In the genomic region with DNA sequence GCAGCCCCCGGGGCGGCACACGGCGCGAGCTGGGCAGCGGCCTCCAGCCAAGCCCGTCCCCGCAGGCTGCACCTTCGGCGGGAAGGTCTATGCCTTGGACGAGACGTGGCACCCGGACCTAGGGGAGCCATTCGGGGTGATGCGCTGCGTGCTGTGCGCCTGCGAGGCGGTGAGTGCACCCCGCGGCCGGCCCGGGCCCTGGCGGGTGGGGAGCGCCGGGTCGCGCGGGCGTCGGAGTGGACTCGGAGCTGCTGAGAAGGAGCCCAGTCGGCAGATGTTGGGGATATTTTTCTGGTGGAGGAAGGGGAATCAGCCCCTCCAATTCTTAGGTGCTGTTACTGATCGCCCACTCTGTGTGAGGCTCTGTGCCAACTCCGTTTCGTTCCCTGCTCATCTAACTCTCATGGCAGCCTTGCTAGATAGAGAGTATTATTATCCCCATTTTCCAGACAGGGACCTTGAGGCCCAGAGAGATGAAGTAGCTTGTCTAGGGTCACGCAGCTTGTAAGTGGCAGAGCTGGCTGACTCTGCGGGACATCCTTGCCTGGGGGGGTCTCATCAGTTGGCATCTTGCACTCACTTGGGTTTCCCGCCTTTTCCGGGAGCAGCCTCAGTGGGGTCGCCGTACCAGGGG, we compare ENCODE assay signal across 8 cellular contexts. TPM values are rescaled to one million over a fixed set of nuclear protein-coding genes. Genes with fewer than 3 reads are reported as not detected.
DNase-seq lines count a peak whose midpoint lies in the region; ATAC-seq and TF ChIP-seq lines count a peak whose summit lies in the region.

No MANE protein-coding gene starts in this region.

- no peak for ATAC-seq in left ventricle myocardium superior
- peak; percentile 44 to 54 for ATAC-seq in naive B cell (ENCODE audit: low read depth in 2 of 2)
- ATAC-seq in HG03139 (IDR thresholded peaks at IDR 0.05; ENCODE audit: unreplicated experiment) = no peak
- no peak for ATAC-seq in HG03175 (IDR thresholded peaks at IDR 0.05; ENCODE audit: unreplicated experiment)

- TF ChIP-seq POLR2A in vagina (IDR thresholded peaks at IDR 0.05) = no peak

- peaks cover 6 to 20% (median 11%) of the 10 kb centered on the region in 3 donors for H3K4me1 Mint-ChIP-seq in naive B cell

- H3K4me1 ChIP-seq in duodenal mucosa (ENCODE audit: control insufficient read depth in 1 of 2, insufficient read depth in 2 of 2, low read length in 2 of 2) (peaks cover 21 to 24% of the 10 kb centered on the region in 2 donors), vagina (peaks cover 32% of the 10 kb centered on the region)

- H3K4me3 ChIP-seq in duodenal mucosa (ENCODE audit: low read depth in 1 of 2, low read length in 2 of 2) = peak overlapping the region; percentile 29 to 53
- H3K4me3 ChIP-seq in vagina = peak overlapping the region; percentile 44 to 89

- H3K36me3 ChIP-seq in duodenal mucosa (ENCODE audit: control insufficient read depth in 1 of 2, insufficient read depth in 2 of 2, low read length in 2 of 2) (no peaks in the 10 kb centered on the region), vagina (peaks cover 0 to under 1% of the 10 kb centered on the region in 2 donors)

- no peak overlapping the region for H3K9ac ChIP-seq in duodenal mucosa (ENCODE audit: low read depth in 1 of 2, low read length in 2 of 2)

- H3K9me3 ChIP-seq in duodenal mucosa (ENCODE audit: control insufficient read depth in 1 of 2, low read length in 2 of 2) = no peaks in the 10 kb centered on the region
- no peaks in the 10 kb centered on the region for H3K9me3 ChIP-seq in vagina

- DNase-seq in cardiac septum (ENCODE audit: low spot score) (peak; percentile 53), left ventricle myocardium superior (no peak), naive B cell (peak; percentile 14), vagina (ENCODE audit: extremely low spot score in 2 of 2) (no peak), NCI-H2029 treated with DMSO at 0.1 percent for 48 hours (lab: John Stamatoyannopoulos, UW) (no peak)

- H3K27me3 Mint-ChIP-seq in naive B cell = peaks cover 57 to 83% (median 70%) of the 10 kb centered on the region in 3 donors

- no peaks in the 10 kb centered on the region for H3K9me3 Mint-ChIP-seq in naive B cell

- no peak for TF ChIP-seq CTCF in vagina (IDR thresholded peaks at IDR 0.05)

- H3K27ac ChIP-seq in duodenal mucosa (ENCODE audit: low read depth, low read length) = no peak overlapping the region
- H3K27ac ChIP-seq in vagina = peak overlapping the region; percentile 68

- no peak overlapping the region for H3K27ac Mint-ChIP-seq in naive B cell

- H3K4me3 Mint-ChIP-seq in naive B cell = peak overlapping the region; percentile 64 to 87 (median 78)

- H3K27me3 ChIP-seq in duodenal mucosa (ENCODE audit: control insufficient read depth in 1 of 2, insufficient read depth in 2 of 2, low read length in 2 of 2) = peaks cover 52 to 53% of the 10 kb centered on the region in 2 donors
- no peaks in the 10 kb centered on the region for H3K27me3 ChIP-seq in vagina

- H3K36me3 Mint-ChIP-seq in naive B cell = peaks cover 0 to 7% of the 10 kb centered on the region in 2 donors

- intact Hi-C loops in cardiac septum (cut with DNase I) (no loop called here), left ventricle myocardium superior (cut with micrococcal nuclease) (no loop called here), vagina (cut with DNase I) (no loop called here)

RNA-seq across cellular contexts. Expression of gene CHRD, which starts 0.9 kb away (rescaled TPM):
- 7.0 TPM for total RNA-seq in cardiac septum
- total RNA-seq in left ventricle myocardium superior = 4.6 TPM
- polyA plus RNA-seq in naive B cell (ENCODE audit: low read depth in 6 of 6) = not detected
- total RNA-seq in vagina = 32.7 TPM

RNA-seq across cellular contexts. Expression of gene THPO, which starts 2.7 kb away (rescaled TPM):
- 0.48 TPM for total RNA-seq in cardiac septum
- 0.37 TPM for total RNA-seq in left ventricle myocardium superior
- polyA plus RNA-seq in naive B cell (ENCODE audit: low read depth in 6 of 6) = not detected
- total RNA-seq in vagina = 0.74 TPM

RNA-seq across cellular contexts. Expression of gene POLR2H, which starts 19.2 kb away (rescaled TPM):
- total RNA-seq in cardiac septum (23.2 TPM), left ventricle myocardium superior (26.0 TPM), vagina (64.3 TPM)
- polyA plus RNA-seq in naive B cell (ENCODE audit: low read depth in 6 of 6) = 10 to 100 TPM; 34.4 to 61.0 (median 49.1) TPM

RNA-seq across cellular contexts. Expression of gene CLCN2, which starts 19.3 kb away (rescaled TPM):
- total RNA-seq in cardiac septum (3.1 TPM), left ventricle myocardium superior (3.6 TPM), vagina (8.1 TPM)
- polyA plus RNA-seq in naive B cell (ENCODE audit: low read depth in 6 of 6) = 1 to 10 TPM in 3 of 6 donors, under 1 TPM in 1, not detected in 2; 0.35 to 1.8 (median 1.3) TPM

RNA-seq across cellular contexts. Expression of gene FAM131A, which starts 43.3 kb away (rescaled TPM):
- 43.3 TPM for total RNA-seq in cardiac septum
- total RNA-seq in left ventricle myocardium superior = 41.0 TPM
- polyA plus RNA-seq in naive B cell (ENCODE audit: low read depth in 6 of 6) = 1 to 10 TPM; 3.6 to 8.5 (median 4.1) TPM
- total RNA-seq in vagina = 28.5 TPM

Comparison
In these comparisons a context has a peak if more than half of its experiments do, and no peak if none do; other contexts are left out.
1. DNase-seq: peak in cardiac septum (single experiment) and naive B cell (single experiment); none in left ventricle myocardium superior (single experiment), vagina (0 of 2) and NCI-H2029 treated with DMSO at 0.1 percent for 48 hours (single experiment).
2. ATAC-seq: peak in naive B cell (2 of 2); none in left ventricle myocardium superior (single experiment), HG03139 (single experiment) and HG03175 (single experiment).